Comparison of ENCODE assay signal across 9 cellular contexts in the genomic region with DNA sequence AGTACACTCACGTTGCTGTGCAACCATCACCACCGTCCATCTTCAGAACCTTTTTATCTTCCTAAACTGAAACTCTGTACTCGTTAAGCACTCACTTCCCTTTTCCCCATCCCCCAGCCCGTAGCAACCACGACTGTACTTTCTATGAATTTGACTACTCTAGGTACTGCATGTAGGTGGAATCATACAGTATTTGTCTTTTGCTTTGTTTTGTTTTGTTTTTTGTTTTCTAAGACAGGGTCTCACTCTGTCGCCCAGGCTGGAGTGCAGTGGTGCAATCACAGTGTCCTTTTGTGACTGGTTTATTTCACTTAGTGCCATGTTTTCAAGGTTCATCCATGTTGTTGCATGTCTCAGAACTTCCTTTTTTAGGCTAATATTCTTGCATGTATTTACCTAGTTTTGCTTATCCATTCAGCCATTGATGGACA. TPM values are rescaled to one million over a fixed set of nuclear protein-coding genes. Genes with fewer than 3 reads are reported as not detected.
DNase-seq lines count a peak whose midpoint lies in the region; ATAC-seq and TF ChIP-seq lines count a peak whose summit lies in the region.
"Had no signal": no experiment of that assay in that cellular context is flagged by ENCODE, and none has a peak within 500 bp of the region (broad histone marks: within the 10 kb centered on the region; RNA-seq: fewer than 3 reads in every experiment).

No MANE protein-coding gene starts in this region.

- peaks cover 4% of the 10 kb centered on the region for H3K27me3 Mint-ChIP-seq in dendritic cell treated with granulocyte-macrophage colony-stimulating factor and Interleukin-4, amounts not matched to agents 40 ng/mL and 50 ng/mL, for 4 days

- peak overlapping the region; percentile 56 for H3K4me3 Mint-ChIP-seq in dendritic cell treated with granulocyte-macrophage colony-stimulating factor and Interleukin-4, amounts not matched to agents 40 ng/mL and 50 ng/mL, for 4 days

- ATAC-seq in HG02588 (IDR thresholded peaks at IDR 0.05; ENCODE audit: unreplicated experiment) = peak; percentile 92
- ATAC-seq: A549 had no signal

- TF ChIP-seq CTCF in BE2C (IDR thresholded peaks at IDR 0.05; ENCODE audit: low read depth, low read length) = no peak

- H3K27ac Mint-ChIP-seq in dendritic cell treated with granulocyte-macrophage colony-stimulating factor and Interleukin-4, amounts not matched to agents 40 ng/mL and 50 ng/mL, for 4 days = peak overlapping the region; percentile 18

- H3K27me3 ChIP-seq in BE2C = no peaks in the 10 kb centered on the region

- no peaks in the 10 kb centered on the region for H3K4me1 ChIP-seq in BE2C

- H3K9me3 ChIP-seq in BE2C = no peaks in the 10 kb centered on the region
- H3K9me3 ChIP-seq: A549 had no signal

- peaks cover 7% of the 10 kb centered on the region for H3K4me1 Mint-ChIP-seq in dendritic cell treated with granulocyte-macrophage colony-stimulating factor and Interleukin-4, amounts not matched to agents 40 ng/mL and 50 ng/mL, for 4 days (ENCODE audit: low read depth)

- H3K4me3 ChIP-seq in BE2C (ENCODE audit: low read depth, low read length) = no peak overlapping the region
- H3K4me3 ChIP-seq: A549 had no signal

- H3K36me3 ChIP-seq in BE2C = no peaks in the 10 kb centered on the region

- intact Hi-C loops in dendritic cell treated with granulocyte-macrophage colony-stimulating factor and Interleukin-4, amounts not matched to agents 40 ng/mL and 50 ng/mL, for 4 days (cut with micrococcal nuclease) = no loop called here

- H3K36me3 Mint-ChIP-seq in dendritic cell treated with granulocyte-macrophage colony-stimulating factor and Interleukin-4, amounts not matched to agents 40 ng/mL and 50 ng/mL, for 4 days (ENCODE audit: low read depth) = no peaks in the 10 kb centered on the region

- DNase-seq in NCI-H510A treated with DMSO at 0.1 percent for 48 hours (lab: John Stamatoyannopoulos, UW) (peak; percentile 27), NCI-H510A (lab: John Stamatoyannopoulos, UW) (no peak), Kasumi-1 (lab: John Stamatoyannopoulos, UW) (peak; percentile 79 to 80), iPS-NIHi11 (ENCODE audit: low spot score) (no peak), EL (no peak), BE2C (no peak)

- H3K9me3 Mint-ChIP-seq in dendritic cell treated with granulocyte-macrophage colony-stimulating factor and Interleukin-4, amounts not matched to agents 40 ng/mL and 50 ng/mL, for 4 days = no peaks in the 10 kb centered on the region

RNA-seq across cellular contexts. Expression of gene TYMS, which starts 7.0 kb away (rescaled TPM):
- polyA plus RNA-seq in BE2C (2012; ENCODE audit: insufficient read depth, insufficient read length, low read depth) = 14.8 TPM

RNA-seq across cellular contexts. Expression of gene CLUL1, which starts 53.7 kb away (rescaled TPM):
- polyA plus RNA-seq in BE2C (2012; ENCODE audit: insufficient read depth, insufficient read length, low read depth) = not detected
- polyA plus RNA-seq: A549 had no signal

Comparison
In these comparisons a context has a peak if more than half of its experiments do, and no peak if none do; other contexts are left out.
1. DNase-seq: peak in NCI-H510A treated with DMSO at 0.1 percent for 48 hours (single experiment) and Kasumi-1 (2 of 2); none in NCI-H510A (single experiment), iPS-NIHi11 (single experiment), EL (single experiment) and BE2C (single experiment).